In genomic region chr17:44007346-44008204, GRCh38 we compare ENCODE assay signal across 9 cellular contexts. TPM values are rescaled to one million over a fixed set of nuclear protein-coding genes. Genes with fewer than 3 reads are reported as not detected.
DNase-seq lines count a peak whose midpoint lies in the region; TF ChIP-seq lines count a peak whose summit lies in the region.
"Had no signal": no experiment of that assay in that cellular context is flagged by ENCODE, and none has a peak within 500 bp of the region (broad histone marks: within the 10 kb centered on the region; RNA-seq: fewer than 3 reads in every experiment).

No MANE protein-coding gene starts in this region.

- DNase-seq in AG04450 (ENCODE audit: low read depth, low spot score): no peak
- no peak for DNase-seq in activated naive CD8-positive, alpha-beta T cell treated with anti-CD3 and anti-CD28 coated beads for 36 hours
- no peak for DNase-seq in UCSD-AML1 (lab: John Stamatoyannopoulos, UW; ENCODE audit: unreplicated experiment)
- DNase-seq in NCI-H345 treated with DMSO at 0.1 percent for 48 hours (lab: John Stamatoyannopoulos, UW; ENCODE audit: unreplicated experiment): no peak
- no peak for DNase-seq in NCI-H748 treated with DMSO at 0.1 percent for 48 hours (lab: John Stamatoyannopoulos, UW)

- no peak overlapping the region for H3K27ac Mint-ChIP-seq in activated naive CD8-positive, alpha-beta T cell treated with anti-CD3 and anti-CD28 coated beads for 36 hours

- H3K27me3 ChIP-seq in AG04450 (ENCODE audit: control insufficient read depth, insufficient read depth, low read length) (peaks cover 9% of the 10 kb centered on the region), iPS-20b (ENCODE audit: insufficient read depth, low read length) (peaks cover 41% of the 10 kb centered on the region), subcutaneous abdominal adipose tissue (ENCODE audit: control insufficient read depth in 5 of 5, insufficient read depth in 4 of 5, low read length in 5 of 5) (peaks cover 20 to 27% (median 22%) of the 10 kb centered on the region in 5 donors)

- H3K36me3 Mint-ChIP-seq in activated naive CD8-positive, alpha-beta T cell treated with anti-CD3 and anti-CD28 coated beads for 36 hours: peaks cover 16% of the 10 kb centered on the region

- H3K27me3 Mint-ChIP-seq in activated naive CD8-positive, alpha-beta T cell treated with anti-CD3 and anti-CD28 coated beads for 36 hours: peaks cover 30% of the 10 kb centered on the region

- H3K36me3 ChIP-seq in HEK293 (ENCODE audit: control insufficient read depth in 2 of 2, insufficient read depth in 1 of 2, low read length in 2 of 2): peaks cover 0 to 19% of the 10 kb centered on the region in 2 experiments; a peak in 1 of 3 replicates
- H3K36me3 ChIP-seq in iPS-20b (ENCODE audit: insufficient read depth, low read depth, low read length): peaks cover 7% of the 10 kb centered on the region; the same call in 1 of the 2 replicates
- H3K36me3 ChIP-seq in subcutaneous abdominal adipose tissue (ENCODE audit: control insufficient read depth in 5 of 5, insufficient read depth in 5 of 5, low read length in 5 of 5): peaks cover 0 to 22% (median 17%) of the 10 kb centered on the region in 5 donors

- TF ChIP-seq CTCF in AG04450 (IDR thresholded peaks at IDR 0.05; ENCODE audit: low read depth, low read length) (no peak), HEK293 (tag by site-specific recombination; IDR thresholded peaks at IDR 0.05) (no peak)

- H3K9me3 Mint-ChIP-seq in activated naive CD8-positive, alpha-beta T cell treated with anti-CD3 and anti-CD28 coated beads for 36 hours: no peaks in the 10 kb centered on the region

- peak overlapping the region; percentile 65; the same call in 1 of the 2 replicates for H3K9ac ChIP-seq in iPS-20b (ENCODE audit: low read depth, low read length)
- H3K9ac ChIP-seq in subcutaneous abdominal adipose tissue (ENCODE audit: low read length in 5 of 5): peak overlapping the region in 3 of 5 donors; percentile 59 to 77 (median 63)

- POLR2A ChIA-PET in AG04450 (lab: Yijun Ruan, JAX) (no interaction called here), HEK293 (lab: Yijun Ruan, JAX) (interaction anchor here (0.6 to 1.7 kb wide), 8 partner anchors 11 to 179 kb away, joined by 3 to 7 read pairs (median 5); partner anchors contain the start of genes G6PC3 and TMUB2)

- CTCF ChIA-PET in AG04450 (lab: Charles Lee) (interaction anchor here (0.7 to 2.3 kb wide), 3 partner anchors 12 to 110 kb away, joined by 3 to 9 read pairs (median 9); no protein-coding TSS in a partner anchor), HEK293 (lab: Yijun Ruan, JAX) (interaction anchor here (0.5 to 5.1 kb wide), 20 partner anchors 9 to 309 kb away, joined by 3 to 28 read pairs (median 3); partner anchors contain the start of genes HDAC5 and PPY)

- H3K27ac ChIP-seq in AG04450 (ENCODE audit: low read depth, low read length) (peak overlapping the region; percentile 52), HEK293 (ENCODE audit: extremely low read depth, low read depth, low read length) (peak overlapping the region; percentile 71), iPS-20b (ENCODE audit: low read length) (no peak overlapping the region), subcutaneous abdominal adipose tissue (ENCODE audit: low read depth, low read length) (no peak overlapping the region)

- H3K4me1 ChIP-seq in HEK293 (ENCODE audit: control insufficient read depth, insufficient read depth, low read length) (peaks cover 15% of the 10 kb centered on the region), iPS-20b (ENCODE audit: insufficient read depth, low read length) (peaks cover 16% of the 10 kb centered on the region), subcutaneous abdominal adipose tissue (ENCODE audit: control insufficient read depth in 5 of 5, insufficient read depth in 5 of 5, low read length in 5 of 5) (peaks cover 2 to 40% (median 36%) of the 10 kb centered on the region in 5 donors)

- H3K4me3 ChIP-seq in AG04450 (ENCODE audit: low read depth, low read length) (peak overlapping the region; percentile 80), HEK293 (ENCODE audit: low read depth, low read length) (peak overlapping the region; percentile 72), iPS-20b (ENCODE audit: low read length) (peak overlapping the region; percentile 91), subcutaneous abdominal adipose tissue (ENCODE audit: low read depth in 1 of 5, low read length in 5 of 5) (peak overlapping the region; percentile 59 to 78 (median 73))

- peaks cover 22% of the 10 kb centered on the region for H3K4me1 Mint-ChIP-seq in activated naive CD8-positive, alpha-beta T cell treated with anti-CD3 and anti-CD28 coated beads for 36 hours

- H3K9me3 ChIP-seq in AG04450 (ENCODE audit: control insufficient read depth, insufficient read depth, low read length) (peaks cover 4% of the 10 kb centered on the region; the same call in 1 of the 2 replicates), HEK293 (ENCODE audit: control insufficient read depth, insufficient read depth, low read depth, low read length) (no peaks in the 10 kb centered on the region), iPS-20b (ENCODE audit: insufficient read depth, low read depth, low read length) (no peaks in the 10 kb centered on the region), subcutaneous abdominal adipose tissue (ENCODE audit: control insufficient read depth in 5 of 5, low read length in 5 of 5) (no peaks in the 10 kb centered on the region)

- peak overlapping the region; percentile 82 for H3K4me3 Mint-ChIP-seq in activated naive CD8-positive, alpha-beta T cell treated with anti-CD3 and anti-CD28 coated beads for 36 hours

TF ChIP-seq in HEK293, 187 proteins besides CTCF, POLR2A, EP300 and RAD21 (continues in another document):
- no peak for TF ChIP-seq ZFP69B (tag by site-specific recombination; IDR thresholded peaks at IDR 0.05)
- no peak for TF ChIP-seq ZNF112 (tag by site-specific recombination; IDR thresholded peaks at IDR 0.05)
- TF ChIP-seq ZNF830 (tag by site-specific recombination; IDR thresholded peaks at IDR 0.05; ENCODE audit: low read depth): no peak
- TF ChIP-seq ZNF692 (tag by site-specific recombination; IDR thresholded peaks at IDR 0.05): no peak
- TF ChIP-seq ZNF544 (tag by site-specific recombination; IDR thresholded peaks at IDR 0.05): no peak
- peak; percentile 50 for TF ChIP-seq ZBTB17 (tag by site-specific recombination; IDR thresholded peaks at IDR 0.05)
- TF ChIP-seq ZBTB20 (tag by site-specific recombination; IDR thresholded peaks at IDR 0.05): peak; percentile 41; the same call in 1 of the 2 replicates
- no peak for TF ChIP-seq MZF1 (tag by site-specific recombination; IDR thresholded peaks at IDR 0.05; ENCODE audit: borderline replicate concordance)
- TF ChIP-seq ZNF175 (tag by site-specific recombination; IDR thresholded peaks at IDR 0.05): no peak
- peak; percentile 75 for TF ChIP-seq SP2 (tag by site-specific recombination; IDR thresholded peaks at IDR 0.05)
- TF ChIP-seq ZNF555 (tag by site-specific recombination; conservative IDR thresholded peaks at IDR 0.05): no peak
- no peak for TF ChIP-seq ZNF394 (tag by site-specific recombination; IDR thresholded peaks at IDR 0.05; ENCODE audit: borderline replicate concordance)
- TF ChIP-seq SP3 (tag by site-specific recombination; IDR thresholded peaks at IDR 0.05): peak; percentile 60
- TF ChIP-seq ZNF768 (tag by site-specific recombination; IDR thresholded peaks at IDR 0.05): no peak
- no peak for TF ChIP-seq ZSCAN30 (tag by site-specific recombination; IDR thresholded peaks at IDR 0.05)
- peak; percentile 62; the same call in 1 of the 2 replicates for TF ChIP-seq PBX3 (CRISPR knock-in tag; IDR thresholded peaks at IDR 0.05)
- TF ChIP-seq ZBTB7A (tag by site-specific recombination; IDR thresholded peaks at IDR 0.05; ENCODE audit: low read depth): 0 out of 2 replicates have a peak, but pooled peaks have one; percentile 41
- TF ChIP-seq KLF10 (tag by site-specific recombination; IDR thresholded peaks at IDR 0.05): no peak
- peak; percentile 74 for TF ChIP-seq GLIS1 (tag by site-specific recombination; IDR thresholded peaks at IDR 0.05)
- no peak for TF ChIP-seq ZNF2 (tag by site-specific recombination; IDR thresholded peaks at IDR 0.05)
- no peak for TF ChIP-seq ZSCAN23 (tag by site-specific recombination; IDR thresholded peaks at IDR 0.05)
- no peak for TF ChIP-seq ZNF521 (tag by site-specific recombination; IDR thresholded peaks at IDR 0.05)

RNA-seq across cellular contexts. Expression of gene NAGS, which starts 3.2 kb away (rescaled TPM):
- 0.93 and 1.1 TPM in 2 replicates for polyA plus RNA-seq in AG04450 (2011; rRNA removed)
- polyA minus RNA-seq in AG04450 (2011; rRNA and poly(A)+ RNA removed): 0.70 and 0.87 TPM in 2 replicates
- total RNA-seq in activated naive CD8-positive, alpha-beta T cell treated with anti-CD3 and anti-CD28 coated beads for 36 hours: 1 to 10 TPM in 1 of 2 experiments, under 1 TPM in 1; 0.82 to 1.1 TPM

RNA-seq across cellular contexts. Expression of gene TMEM101, which starts 7.2 kb away (rescaled TPM):
- polyA plus RNA-seq in AG04450 (2011; rRNA removed): 31.3 and 35.5 TPM in 2 replicates
- 29.4 and 39.6 TPM in 2 replicates for polyA minus RNA-seq in AG04450 (2011; rRNA and poly(A)+ RNA removed)
- total RNA-seq in activated naive CD8-positive, alpha-beta T cell treated with anti-CD3 and anti-CD28 coated beads for 36 hours: 10 to 100 TPM; 22.7 to 26.9 TPM

RNA-seq across cellular contexts. Expression of gene PYY, which starts 53.8 kb away (rescaled TPM):
- polyA plus RNA-seq in AG04450 (2011; rRNA removed): not detected in 2 replicates
- not detected in 2 replicates for polyA minus RNA-seq in AG04450 (2011; rRNA and poly(A)+ RNA removed)
- total RNA-seq in activated naive CD8-positive, alpha-beta T cell treated with anti-CD3 and anti-CD28 coated beads for 36 hours: not detected
- total RNA-seq: lung microvascular endothelial cell had no signal

RNA-seq across cellular contexts. Expression of gene LSM12, which starts 58.9 kb away (rescaled TPM):
- polyA plus RNA-seq in AG04450 (2011; rRNA removed): 46.5 and 57.5 TPM in 2 replicates
- polyA minus RNA-seq in AG04450 (2011; rRNA and poly(A)+ RNA removed): 72.6 and 81.7 TPM in 2 replicates
- 100 to 1,000 TPM; 103 to 110 TPM for total RNA-seq in activated naive CD8-positive, alpha-beta T cell treated with anti-CD3 and anti-CD28 coated beads for 36 hours

Comparison
In these comparisons a context has a peak if more than half of its experiments do, and no peak if none do; other contexts are left out.
1. H3K27ac ChIP-seq: peak in AG04450 (single experiment) and HEK293 (single experiment); none in iPS-20b (single experiment) and subcutaneous abdominal adipose tissue (single experiment).
2. Peak in every context shown above with its lines, with median percentiles within 50 percentile points of each other: H3K4me3 ChIP-seq.